In genomic region chr18:48956378-48956777, GRCh38 we compare ENCODE assay signal across 10 cellular contexts. TPM values are rescaled to one million over a fixed set of nuclear protein-coding genes. Genes with fewer than 3 reads are reported as not detected.
A peak's percentile ranks its signal among the peaks of the same experiment; 100 is the strongest.
DNase-seq lines count a peak whose midpoint lies in the region; ATAC-seq and TF ChIP-seq lines count a peak whose summit lies in the region.
"Had no signal": no experiment of that assay in that cellular context is flagged by ENCODE, and none has a peak within 500 bp of the region (broad histone marks: within the 10 kb centered on the region; RNA-seq: fewer than 3 reads in every experiment).

No MANE protein-coding gene starts in this region.

- no peak overlapping the region for H2AK5ac ChIP-seq in H9 (ENCODE audit: insufficient read length, low read length)

- H2BK120ac ChIP-seq in H9 (ENCODE audit: low read depth, low read length, poor library complexity, severe bottlenecking): no peak overlapping the region

- no peak overlapping the region for H3K4me3 ChIP-seq in breast epithelium
- H3K4me3 ChIP-seq in lower lobe of right lung: no peak overlapping the region
- H3K4me3 ChIP-seq in subcutaneous abdominal adipose tissue (ENCODE audit: low read depth in 1 of 5, low read length in 5 of 5): no peak overlapping the region

- peaks cover 5% of the 10 kb centered on the region for H3K23me2 ChIP-seq in H9 (ENCODE audit: insufficient read length, low read depth, low read length, poor library complexity, severe bottlenecking)

- H3K36me3 Mint-ChIP-seq in H9 (ENCODE audit: insufficient read depth in 1 of 3, low read depth in 3 of 3): no peaks in the 10 kb centered on the region
- H3K36me3 Mint-ChIP-seq: activated naive CD8-positive, alpha-beta T cell had no signal

- peaks cover 57 to 62% of the 10 kb centered on the region in 2 experiments for H3K4me1 Mint-ChIP-seq in H9

- no peak overlapping the region for H2BK12ac ChIP-seq in H9 (ENCODE audit: insufficient read length, low read depth, low read length)

- H3K56ac ChIP-seq in H9 (ENCODE audit: insufficient read length, low read depth, low read length): no peak overlapping the region

- H3K9ac ChIP-seq in H9 (ENCODE audit: extremely low read depth, insufficient read length, low read length) (no peak overlapping the region), subcutaneous abdominal adipose tissue (ENCODE audit: low read length in 5 of 5) (peak overlapping the region in 2 of 5 donors; percentile 59 to 65)

- H3K9me3 ChIP-seq in H9 (ENCODE audit: control insufficient read depth, low read depth, low read length) (no peaks in the 10 kb centered on the region), breast epithelium (no peaks in the 10 kb centered on the region), lower lobe of right lung (no peaks in the 10 kb centered on the region), subcutaneous abdominal adipose tissue (ENCODE audit: control insufficient read depth in 5 of 5, low read length in 5 of 5) (no peaks in the 10 kb centered on the region)

- no peak overlapping the region for H2BK20ac ChIP-seq in H9 (ENCODE audit: low read depth, low read length, poor library complexity, severe bottlenecking)

- no peak for TF ChIP-seq POLR2A in breast epithelium (IDR thresholded peaks at IDR 0.05)

- no peak overlapping the region for H3K18ac ChIP-seq in H9 (ENCODE audit: insufficient read length, low read depth, low read length)

- in situ Hi-C loops in G401 (cut with HindIII; ENCODE audit: low sequenced_read_pairs): no loop called here

- no peak overlapping the region for H3K23ac ChIP-seq in H9 (ENCODE audit: insufficient read length, low read depth, low read length)

- no peak overlapping the region for H3K27ac ChIP-seq in H9 (ENCODE audit: insufficient read length, low read depth, low read length)
- peak overlapping the region; percentile 86 for H3K27ac ChIP-seq in breast epithelium
- peak overlapping the region; percentile 80 for H3K27ac ChIP-seq in lower lobe of right lung
- peak overlapping the region; percentile 91 for H3K27ac ChIP-seq in subcutaneous abdominal adipose tissue (ENCODE audit: low read depth, low read length)

- DNase-seq in H9 (no peak), breast epithelium (ENCODE audit: low spot score in 2 of 2) (no peak), lower lobe of right lung (no peak), G401 (ENCODE audit: low spot score) (no peak), RKO (ENCODE audit: low spot score) (no peak), NCI-H446 treated with DMSO at 0.1 percent for 48 hours (lab: John Stamatoyannopoulos, UW) (no peak)

- no peaks in the 10 kb centered on the region for H3K79me1 ChIP-seq in H9 (ENCODE audit: insufficient read depth, low read depth, low read length, poor library complexity, severe bottlenecking)

- H3K4me2 ChIP-seq in H9 (ENCODE audit: insufficient read depth, insufficient read length, low read length): no peak overlapping the region

- H3K9me3 Mint-ChIP-seq in H9: no peaks in the 10 kb centered on the region; a peak in 1 of 5 replicates

- H3K36me3 ChIP-seq in breast epithelium (no peaks in the 10 kb centered on the region), lower lobe of right lung (no peaks in the 10 kb centered on the region), subcutaneous abdominal adipose tissue (ENCODE audit: control insufficient read depth in 5 of 5, insufficient read depth in 5 of 5, low read length in 5 of 5) (no peaks in the 10 kb centered on the region)

- H3K79me2 ChIP-seq in H9 (ENCODE audit: insufficient read depth, low read length): no peaks in the 10 kb centered on the region

- peaks cover 12% of the 10 kb centered on the region for H3K4me1 ChIP-seq in H9 (ENCODE audit: insufficient read depth, low read length)
- H3K4me1 ChIP-seq in breast epithelium: peaks cover 0 to 12% of the 10 kb centered on the region in 2 donors
- H3K4me1 ChIP-seq in lower lobe of right lung: peaks cover 40% of the 10 kb centered on the region
- peaks cover 12 to 49% (median 42%) of the 10 kb centered on the region in 5 donors for H3K4me1 ChIP-seq in subcutaneous abdominal adipose tissue (ENCODE audit: control insufficient read depth in 5 of 5, insufficient read depth in 5 of 5, low read length in 5 of 5)

- H4K8ac ChIP-seq in H9 (replicated peaks; ENCODE audit: insufficient read length, low read depth, low read length): no peak overlapping the region

- H3K4ac ChIP-seq in H9 (ENCODE audit: low read depth, low read length): no peak overlapping the region

- H3K4me3 Mint-ChIP-seq in H9: no peak overlapping the region
- H3K4me3 Mint-ChIP-seq: activated naive CD8-positive, alpha-beta T cell had no signal

- no peak overlapping the region for H4K5ac ChIP-seq in H9 (ENCODE audit: insufficient read length, low read depth, low read length)

- H3K14ac ChIP-seq in H9 (ENCODE audit: insufficient read depth, low read length): no peak overlapping the region

- H2BK15ac ChIP-seq in H9 (ENCODE audit: low read depth, low read length): no peak overlapping the region

- H4K91ac ChIP-seq in H9 (ENCODE audit: insufficient read length, low read depth, low read length): no peak overlapping the region

- intact Hi-C loops in breast epithelium (cut with DNase I; ENCODE audit: low total_unique reads): no loop called here
- intact Hi-C loops in lower lobe of right lung (cut with DNase I): no loop called here

- H2AFZ ChIP-seq in H9 (ENCODE audit: low read length): no peak overlapping the region

- WGBS in H9 (ENCODE audit: extremely low coverage, insufficient read length, low lambda C conversion rate): no CpG with 5 or more reads among the region's 2 CpGs

- no peak for ATAC-seq in lower lobe of right lung
- ATAC-seq in GM18868 (IDR thresholded peaks at IDR 0.05; ENCODE audit: unreplicated experiment): no peak
- ATAC-seq: activated CD4-positive, CD25-positive, alpha-beta regulatory T cell treated with anti-CD3 and anti-CD28 coated beads, Interleukin-2, amount 50 U/mL, for 24 hours had no signal

- H3K27ac Mint-ChIP-seq in H9: peak overlapping the region in 2 of 3 experiments; percentile 17 to 19; a peak in 1 of 7 replicates

- H3T11ph ChIP-seq in H9 (ENCODE audit: low read length): no peak overlapping the region

- no peak overlapping the region for H2BK5ac ChIP-seq in H9 (ENCODE audit: insufficient read length, low read length)

- H3K27me3 ChIP-seq in H9 (ENCODE audit: insufficient read depth, low read length): no peaks in the 10 kb centered on the region; the same call in 1 of the 2 replicates
- no peaks in the 10 kb centered on the region for H3K27me3 ChIP-seq in breast epithelium
- no peaks in the 10 kb centered on the region for H3K27me3 ChIP-seq in lower lobe of right lung (ENCODE audit: low read depth)
- H3K27me3 ChIP-seq in subcutaneous abdominal adipose tissue (ENCODE audit: control insufficient read depth in 5 of 5, insufficient read depth in 4 of 5, low read length in 5 of 5): no peaks in the 10 kb centered on the region

- H4K20me1 ChIP-seq in H9 (ENCODE audit: control insufficient read depth, insufficient read depth, insufficient read length): no peaks in the 10 kb centered on the region

- peaks cover 12% of the 10 kb centered on the region for H3K27me3 Mint-ChIP-seq in H9 (ENCODE audit: low read depth)
- H3K27me3 Mint-ChIP-seq: activated naive CD8-positive, alpha-beta T cell had no signal

- TF ChIP-seq CTCF in H9 (conservative IDR thresholded peaks at IDR 0.05): no peak
- TF ChIP-seq CTCF in breast epithelium (IDR thresholded peaks at IDR 0.05): no peak
- TF ChIP-seq CTCF in lower lobe of right lung (IDR thresholded peaks at IDR 0.05): no peak

RNA-seq across cellular contexts. Expression of gene SMAD7, which starts 5.6 kb away (rescaled TPM):
- total RNA-seq in H9 (2021): 27.7 and 29.4 TPM in 2 replicates
- total RNA-seq in breast epithelium: 10 to 100 TPM; 17.4 to 21.2 (median 20.6) TPM
- total RNA-seq in lower lobe of right lung: 63.4 TPM
- 15.4 and 18.6 TPM in 2 replicates for total RNA-seq in G401 (2014; rRNA removed; shearing (Covaris generic))
